In genomic region chr19:55643003-55643732, GRCh38 we compare ENCODE assay signal across 1 cellular context.
TF ChIP-seq lines count a peak whose summit lies in the region.

TSS of gene ZNF581 (plus strand) at chr19:55643649. CDS start at chr19:55644572, 923 bp downstream.

TF ChIP-seq in GM12878, 131 proteins besides CTCF, POLR2A, EP300 and RAD21 (continued from another document and continues in another):
- peak; percentile 83 for TF ChIP-seq E2F8 (IDR thresholded peaks at IDR 0.05; ENCODE audit: low read depth, partially characterized antibody)
- TF ChIP-seq KDM1A (IDR thresholded peaks at IDR 0.05; ENCODE audit: borderline replicate concordance), result no peak
- TF ChIP-seq EZH2 (IDR thresholded peaks at IDR 0.05; ENCODE audit: borderline replicate concordance, control insufficient read depth, low read depth, low read length), result no peak
- peak; percentile 60 for TF ChIP-seq SIX5 (IDR thresholded peaks at IDR 0.05; ENCODE audit: low read depth, low read length, severe bottlenecking)
- peak; percentile 54 for TF ChIP-seq RUNX3 (IDR thresholded peaks at IDR 0.05; ENCODE audit: low read length)
- peak; percentile 36 for TF ChIP-seq MAX (IDR thresholded peaks at IDR 0.05; ENCODE audit: low read depth, low read length)
- no peak for TF ChIP-seq SPI1 (IDR thresholded peaks at IDR 0.05; ENCODE audit: borderline replicate concordance, insufficient read depth, low read depth, low read length)
- TF ChIP-seq BACH1 (IDR thresholded peaks at IDR 0.05; ENCODE audit: borderline replicate concordance), result peak; percentile 16; the same call in 1 of the 2 replicates
- TF ChIP-seq YBX1 (IDR thresholded peaks at IDR 0.05), result no peak
- TF ChIP-seq BHLHE40 (IDR thresholded peaks at IDR 0.05; ENCODE audit: borderline replicate concordance in 1 of 2, low read depth in 2 of 2, low read length in 1 of 2), result peak; percentile 16 to 71; a peak in 2 of 4 replicates
- TF ChIP-seq JUND (IDR thresholded peaks at IDR 0.05; ENCODE audit: low read depth, low read length), result no peak
- no peak for TF ChIP-seq MTA3 (IDR thresholded peaks at IDR 0.05; ENCODE audit: borderline replicate concordance, low read length)
- TF ChIP-seq DPF2 (IDR thresholded peaks at IDR 0.05), result peak; percentile 62; the same call in 1 of the 2 replicates
- TF ChIP-seq, protein P1, sequence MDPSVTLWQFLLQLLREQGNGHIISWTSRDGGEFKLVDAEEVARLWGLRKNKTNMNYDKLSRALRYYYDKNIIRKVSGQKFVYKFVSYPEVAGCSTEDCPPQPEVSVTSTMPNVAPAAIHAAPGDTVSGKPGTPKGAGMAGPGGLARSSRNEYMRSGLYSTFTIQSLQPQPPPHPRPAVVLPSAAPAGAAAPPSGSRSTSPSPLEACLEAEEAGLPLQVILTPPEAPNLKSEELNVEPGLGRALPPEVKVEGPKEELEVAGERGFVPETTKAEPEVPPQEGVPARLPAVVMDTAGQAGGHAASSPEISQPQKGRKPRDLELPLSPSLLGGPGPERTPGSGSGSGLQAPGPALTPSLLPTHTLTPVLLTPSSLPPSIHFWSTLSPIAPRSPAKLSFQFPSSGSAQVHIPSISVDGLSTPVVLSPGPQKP (IDR thresholded peaks at IDR 0.05; ENCODE audit: low read depth, low read length), result peak; percentile 72
- no peak for TF ChIP-seq NFXL1 (IDR thresholded peaks at IDR 0.05; ENCODE audit: borderline replicate concordance)
- peak; percentile 68; the same call in 1 of the 2 replicates for TF ChIP-seq RB1 (IDR thresholded peaks at IDR 0.05; ENCODE audit: borderline replicate concordance)
- peak; percentile 50; the same call in 1 of the 2 replicates for TF ChIP-seq ESRRA (IDR thresholded peaks at IDR 0.05; ENCODE audit: low read length)
- peak; percentile 75; the same call in 1 of the 2 replicates for TF ChIP-seq PML (IDR thresholded peaks at IDR 0.05; ENCODE audit: low read length)
- peak; percentile 48 for TF ChIP-seq ZNF24 (IDR thresholded peaks at IDR 0.05)
- TF ChIP-seq PAX8 (IDR thresholded peaks at IDR 0.05), result no peak
- peak; percentile 90 for TF ChIP-seq SIN3A (IDR thresholded peaks at IDR 0.05; ENCODE audit: low read depth, low read length)
- TF ChIP-seq HCFC1 (IDR thresholded peaks at IDR 0.05; ENCODE audit: low read length), result peak; percentile 78
- 0 out of 2 replicates have a peak, but pooled peaks have one; percentile 48 for TF ChIP-seq ZBED1 (IDR thresholded peaks at IDR 0.05; ENCODE audit: borderline replicate concordance)
- TF ChIP-seq SP1 (IDR thresholded peaks at IDR 0.05; ENCODE audit: low read depth, low read length), result peak; percentile 56
- TF ChIP-seq, protein P2, sequence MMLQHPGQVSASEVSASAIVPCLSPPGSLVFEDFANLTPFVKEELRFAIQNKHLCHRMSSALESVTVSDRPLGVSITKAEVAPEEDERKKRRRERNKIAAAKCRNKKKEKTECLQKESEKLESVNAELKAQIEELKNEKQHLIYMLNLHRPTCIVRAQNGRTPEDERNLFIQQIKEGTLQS (IDR thresholded peaks at IDR 0.05; ENCODE audit: borderline replicate concordance, extremely low read depth, low read depth, low read length), result no peak
- peak; percentile 68 for TF ChIP-seq NR2C1 (IDR thresholded peaks at IDR 0.05)
- TF ChIP-seq ZNF217 (IDR thresholded peaks at IDR 0.05), result no peak
- no peak for TF ChIP-seq SUZ12 (IDR thresholded peaks at IDR 0.05; ENCODE audit: unreplicated experiment)
- TF ChIP-seq NR2C2 (IDR thresholded peaks at IDR 0.05; ENCODE audit: borderline replicate concordance, control insufficient read depth, insufficient read length, low read depth), result no peak
- TF ChIP-seq ASH2L (IDR thresholded peaks at IDR 0.05; ENCODE audit: borderline replicate concordance, low read depth), result peak; percentile 56; the same call in 1 of the 2 replicates
- TF ChIP-seq RELA (IDR thresholded peaks at IDR 0.05; ENCODE audit: borderline replicate concordance, partially characterized antibody), result peak; percentile 85
- no peak for TF ChIP-seq USF2 (IDR thresholded peaks at IDR 0.05; ENCODE audit: borderline replicate concordance, low read depth, low read length)
- TF ChIP-seq ATF7 (IDR thresholded peaks at IDR 0.05; ENCODE audit: low read depth), result peak; percentile 45
- TF ChIP-seq TCF3 (IDR thresholded peaks at IDR 0.05; ENCODE audit: borderline replicate concordance, insufficient read depth, low read depth, low read length), result peak; percentile 30; the same call in 1 of the 2 replicates
- 0 out of 2 replicates have a peak, but pooled peaks have one; percentile 25 for TF ChIP-seq NFIC (IDR thresholded peaks at IDR 0.05; ENCODE audit: low read depth, low read length)
- no peak for TF ChIP-seq SMAD5 (IDR thresholded peaks at IDR 0.05; ENCODE audit: low read depth)
- TF ChIP-seq, protein P3, sequence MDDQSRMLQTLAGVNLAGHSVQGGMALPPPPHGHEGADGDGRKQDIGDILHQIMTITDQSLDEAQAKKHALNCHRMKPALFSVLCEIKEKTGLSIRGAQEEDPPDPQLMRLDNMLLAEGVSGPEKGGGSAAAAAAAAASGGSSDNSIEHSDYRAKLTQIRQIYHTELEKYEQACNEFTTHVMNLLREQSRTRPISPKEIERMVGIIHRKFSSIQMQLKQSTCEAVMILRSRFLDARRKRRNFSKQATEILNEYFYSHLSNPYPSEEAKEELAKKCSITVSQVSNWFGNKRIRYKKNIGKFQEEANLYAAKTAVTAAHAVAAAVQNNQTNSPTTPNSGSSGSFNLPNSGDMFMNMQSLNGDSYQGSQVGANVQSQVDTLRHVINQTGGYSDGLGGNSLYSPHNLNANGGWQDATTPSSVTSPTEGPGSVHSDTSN (IDR thresholded peaks at IDR 0.05; ENCODE audit: insufficient replicate concordance, low read depth, low read length), result peak; percentile 30
- TF ChIP-seq TAF1 (IDR thresholded peaks at IDR 0.05; ENCODE audit: borderline replicate concordance, low read depth, low read length), result peak; percentile 75; the same call in 1 of the 2 replicates
- peak; percentile 13; the same call in 1 of the 2 replicates for TF ChIP-seq GATAD2B (conservative IDR thresholded peaks at IDR 0.05; ENCODE audit: low read depth)
- TF ChIP-seq CHD1 (IDR thresholded peaks at IDR 0.05; ENCODE audit: low read depth, low read length), result no peak
- TF ChIP-seq ZNF207 (IDR thresholded peaks at IDR 0.05; ENCODE audit: borderline replicate concordance), result peak; percentile 78; the same call in 1 of the 2 replicates
- TF ChIP-seq HDAC2 (IDR thresholded peaks at IDR 0.05), result no peak
- peak; percentile 92 for TF ChIP-seq POLR2AphosphoS2 (IDR thresholded peaks at IDR 0.05; ENCODE audit: low read depth, low read length)
- peak; percentile 60; the same call in 1 of the 2 replicates for TF ChIP-seq MTA2 (IDR thresholded peaks at IDR 0.05; ENCODE audit: low read depth)
- TF ChIP-seq MEF2A (IDR thresholded peaks at IDR 0.05; ENCODE audit: insufficient read depth, low read depth, low read length), result 0 out of 2 replicates have a peak, but pooled peaks have one; percentile 27
- TF ChIP-seq CBX5 (IDR thresholded peaks at IDR 0.05; ENCODE audit: low read depth), result peak; percentile 78; the same call in 1 of the 2 replicates
- peak; percentile 69; the same call in 1 of the 2 replicates for TF ChIP-seq PAX5 (IDR thresholded peaks at IDR 0.05; ENCODE audit: borderline replicate concordance, low read depth, low read length)
- peak; percentile 82 for TF ChIP-seq MXI1 (IDR thresholded peaks at IDR 0.05; ENCODE audit: low read depth, low read length)
- TF ChIP-seq CHD4 (IDR thresholded peaks at IDR 0.05), result no peak
- TF ChIP-seq, protein P4, sequence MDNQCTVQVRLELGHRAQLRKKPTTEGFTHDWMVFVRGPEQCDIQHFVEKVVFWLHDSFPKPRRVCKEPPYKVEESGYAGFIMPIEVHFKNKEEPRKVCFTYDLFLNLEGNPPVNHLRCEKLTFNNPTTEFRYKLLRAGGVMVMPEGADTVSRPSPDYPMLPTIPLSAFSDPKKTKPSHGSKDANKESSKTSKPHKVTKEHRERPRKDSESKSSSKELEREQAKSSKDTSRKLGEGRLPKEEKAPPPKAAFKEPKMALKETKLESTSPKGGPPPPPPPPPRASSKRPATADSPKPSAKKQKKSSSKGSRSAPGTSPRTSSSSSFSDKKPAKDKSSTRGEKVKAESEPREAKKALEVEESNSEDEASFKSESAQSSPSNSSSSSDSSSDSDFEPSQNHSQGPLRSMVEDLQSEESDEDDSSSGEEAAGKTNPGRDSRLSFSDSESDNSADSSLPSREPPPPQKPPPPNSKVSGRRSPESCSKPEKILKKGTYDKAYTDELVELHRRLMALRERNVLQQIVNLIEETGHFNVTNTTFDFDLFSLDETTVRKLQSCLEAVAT (IDR thresholded peaks at IDR 0.05), result peak; percentile 67; the same call in 1 of the 2 replicates
- TF ChIP-seq ZBTB11 (CRISPR knock-in tag; IDR thresholded peaks at IDR 0.05), result peak; percentile 92
- TF ChIP-seq POU2F2 (IDR thresholded peaks at IDR 0.05; ENCODE audit: borderline replicate concordance, low read depth, low read length), result peak; percentile 84
- 0 out of 2 replicates have a peak, but pooled peaks have one; percentile 14 for TF ChIP-seq BCL11A (IDR thresholded peaks at IDR 0.05; ENCODE audit: low read depth, low read length)
- TF ChIP-seq KAT2A (conservative IDR thresholded peaks at IDR 0.05; ENCODE audit: control insufficient read depth, low read depth, low read length), result no peak
- TF ChIP-seq CREB1 (IDR thresholded peaks at IDR 0.05; ENCODE audit: low read depth), result peak; percentile 72
- peak; percentile 72; the same call in 1 of the 2 replicates for TF ChIP-seq STAT1 (conservative IDR thresholded peaks at IDR 0.05)
- TF ChIP-seq RELB (IDR thresholded peaks at IDR 0.05; ENCODE audit: low read depth), result peak; percentile 99
- TF ChIP-seq TBL1XR1 (IDR thresholded peaks at IDR 0.05; ENCODE audit: low read depth, low read length), result peak; percentile 68; the same call in 1 of the 2 replicates
- peak; percentile 1 for TF ChIP-seq MYC (IDR thresholded peaks at IDR 0.05; ENCODE audit: insufficient read depth, insufficient read length, insufficient replicate concordance, low read length, severe bottlenecking)
- no peak for TF ChIP-seq ZNF274 (IDR thresholded peaks at IDR 0.05; ENCODE audit: insufficient read depth, insufficient read length)
- TF ChIP-seq MEF2B (IDR thresholded peaks at IDR 0.05; ENCODE audit: partially characterized antibody, poor library complexity, severe bottlenecking), result no peak
